1 cellular context compared by ENCODE assay signal in the genomic region with DNA sequence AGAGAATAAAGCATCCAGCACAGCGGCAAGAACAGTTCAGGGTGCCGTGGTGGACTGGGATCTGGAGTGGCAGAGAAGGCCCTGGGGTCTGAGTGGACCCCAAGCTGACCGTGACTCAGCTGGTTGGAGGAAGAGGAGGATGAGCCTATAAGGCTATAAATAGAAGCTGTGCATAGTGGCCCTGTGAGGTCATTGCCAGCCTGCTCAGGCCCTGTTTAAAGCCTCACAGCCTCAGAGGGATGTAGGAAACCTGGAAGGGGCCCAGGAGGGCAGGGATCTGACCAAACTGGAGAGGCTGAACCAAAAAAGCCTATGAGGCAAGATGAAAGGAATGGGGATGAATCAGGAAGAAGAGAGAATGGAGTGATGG.
A peak's percentile ranks its signal among the peaks of the same experiment; 100 is the strongest.
TF ChIP-seq lines count a peak whose summit lies in the region.

No MANE protein-coding gene starts in this region.

TF ChIP-seq in K562, 482 proteins besides CTCF, POLR2A, EP300 and RAD21 (continued from another document and continues in another):
- TF ChIP-seq, protein P1, sequence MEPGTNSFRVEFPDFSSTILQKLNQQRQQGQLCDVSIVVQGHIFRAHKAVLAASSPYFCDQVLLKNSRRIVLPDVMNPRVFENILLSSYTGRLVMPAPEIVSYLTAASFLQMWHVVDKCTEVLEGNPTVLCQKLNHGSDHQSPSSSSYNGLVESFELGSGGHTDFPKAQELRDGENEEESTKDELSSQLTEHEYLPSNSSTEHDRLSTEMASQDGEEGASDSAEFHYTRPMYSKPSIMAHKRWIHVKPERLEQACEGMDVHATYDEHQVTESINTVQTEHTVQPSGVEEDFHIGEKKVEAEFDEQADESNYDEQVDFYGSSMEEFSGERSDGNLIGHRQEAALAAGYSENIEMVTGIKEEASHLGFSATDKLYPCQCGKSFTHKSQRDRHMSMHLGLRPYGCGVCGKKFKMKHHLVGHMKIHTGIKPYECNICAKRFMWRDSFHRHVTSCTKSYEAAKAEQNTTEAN (CRISPR knock-in tag; IDR thresholded peaks at IDR 0.05): no peak
- TF ChIP-seq, protein P2, sequence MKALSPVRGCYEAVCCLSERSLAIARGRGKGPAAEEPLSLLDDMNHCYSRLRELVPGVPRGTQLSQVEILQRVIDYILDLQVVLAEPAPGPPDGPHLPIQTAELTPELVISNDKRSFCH (CRISPR knock-in tag; IDR thresholded peaks at IDR 0.05): no peak
- TF ChIP-seq, protein P2 (tag; IDR thresholded peaks at IDR 0.05): no peak
- no peak for TF ChIP-seq ELF2 (CRISPR knock-in tag; IDR thresholded peaks at IDR 0.05)
- no peak for TF ChIP-seq SIN3B (IDR thresholded peaks at IDR 0.05; ENCODE audit: low read depth)
- TF ChIP-seq KLF6 (CRISPR knock-in tag; IDR thresholded peaks at IDR 0.05; ENCODE audit: borderline replicate concordance): no peak
- TF ChIP-seq, protein P3, sequence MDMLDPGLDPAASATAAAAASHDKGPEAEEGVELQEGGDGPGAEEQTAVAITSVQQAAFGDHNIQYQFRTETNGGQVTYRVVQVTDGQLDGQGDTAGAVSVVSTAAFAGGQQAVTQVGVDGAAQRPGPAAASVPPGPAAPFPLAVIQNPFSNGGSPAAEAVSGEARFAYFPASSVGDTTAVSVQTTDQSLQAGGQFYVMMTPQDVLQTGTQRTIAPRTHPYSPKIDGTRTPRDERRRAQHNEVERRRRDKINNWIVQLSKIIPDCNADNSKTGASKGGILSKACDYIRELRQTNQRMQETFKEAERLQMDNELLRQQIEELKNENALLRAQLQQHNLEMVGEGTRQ (CRISPR knock-in tag; IDR thresholded peaks at IDR 0.05): no peak
- TF ChIP-seq C11orf30 (IDR thresholded peaks at IDR 0.05; ENCODE audit: low read depth): peak; percentile 63
- TF ChIP-seq, protein P4, sequence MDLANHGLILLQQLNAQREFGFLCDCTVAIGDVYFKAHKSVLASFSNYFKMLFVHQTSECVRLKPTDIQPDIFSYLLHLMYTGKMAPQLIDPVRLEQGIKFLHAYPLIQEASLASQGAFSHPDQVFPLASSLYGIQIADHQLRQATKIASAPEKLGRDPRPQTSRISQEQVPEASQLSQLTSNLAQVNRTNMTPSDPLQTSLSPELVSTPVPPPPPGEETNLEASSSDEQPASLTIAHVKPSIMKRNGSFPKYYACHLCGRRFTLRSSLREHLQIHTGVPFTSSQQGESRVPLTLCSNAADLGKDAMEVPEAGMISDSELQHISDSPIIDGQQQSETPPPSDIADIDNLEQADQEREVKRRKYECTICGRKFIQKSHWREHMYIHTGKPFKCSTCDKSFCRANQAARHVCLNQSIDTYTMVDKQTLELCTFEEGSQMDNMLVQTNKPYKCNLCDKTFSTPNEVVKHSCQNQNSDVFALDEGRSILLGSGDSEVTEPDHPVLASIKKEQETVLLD (IDR thresholded peaks at IDR 0.05): no peak
- TF ChIP-seq, protein P5, sequence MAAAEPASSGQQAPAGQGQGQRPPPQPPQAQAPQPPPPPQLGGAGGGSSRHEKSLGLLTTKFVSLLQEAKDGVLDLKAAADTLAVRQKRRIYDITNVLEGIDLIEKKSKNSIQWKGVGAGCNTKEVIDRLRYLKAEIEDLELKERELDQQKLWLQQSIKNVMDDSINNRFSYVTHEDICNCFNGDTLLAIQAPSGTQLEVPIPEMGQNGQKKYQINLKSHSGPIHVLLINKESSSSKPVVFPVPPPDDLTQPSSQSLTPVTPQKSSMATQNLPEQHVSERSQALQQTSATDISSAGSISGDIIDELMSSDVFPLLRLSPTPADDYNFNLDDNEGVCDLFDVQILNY (CRISPR knock-in tag; IDR thresholded peaks at IDR 0.05): no peak
- no peak for TF ChIP-seq MTA2 (IDR thresholded peaks at IDR 0.05; ENCODE audit: low read depth)
- TF ChIP-seq PURB (CRISPR knock-in tag; IDR thresholded peaks at IDR 0.05; ENCODE audit: low read depth): no peak
- TF ChIP-seq SMAD3 (CRISPR knock-in tag; conservative IDR thresholded peaks at IDR 0.05): no peak
- TF ChIP-seq ATF1 (CRISPR knock-in tag; IDR thresholded peaks at IDR 0.05): no peak
- TF ChIP-seq ATF1 (tag; IDR thresholded peaks at IDR 0.05): no peak
- TF ChIP-seq, protein P6, sequence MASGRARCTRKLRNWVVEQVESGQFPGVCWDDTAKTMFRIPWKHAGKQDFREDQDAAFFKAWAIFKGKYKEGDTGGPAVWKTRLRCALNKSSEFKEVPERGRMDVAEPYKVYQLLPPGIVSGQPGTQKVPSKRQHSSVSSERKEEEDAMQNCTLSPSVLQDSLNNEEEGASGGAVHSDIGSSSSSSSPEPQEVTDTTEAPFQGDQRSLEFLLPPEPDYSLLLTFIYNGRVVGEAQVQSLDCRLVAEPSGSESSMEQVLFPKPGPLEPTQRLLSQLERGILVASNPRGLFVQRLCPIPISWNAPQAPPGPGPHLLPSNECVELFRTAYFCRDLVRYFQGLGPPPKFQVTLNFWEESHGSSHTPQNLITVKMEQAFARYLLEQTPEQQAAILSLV (tag; IDR thresholded peaks at IDR 0.05): no peak
- TF ChIP-seq, protein P7, sequence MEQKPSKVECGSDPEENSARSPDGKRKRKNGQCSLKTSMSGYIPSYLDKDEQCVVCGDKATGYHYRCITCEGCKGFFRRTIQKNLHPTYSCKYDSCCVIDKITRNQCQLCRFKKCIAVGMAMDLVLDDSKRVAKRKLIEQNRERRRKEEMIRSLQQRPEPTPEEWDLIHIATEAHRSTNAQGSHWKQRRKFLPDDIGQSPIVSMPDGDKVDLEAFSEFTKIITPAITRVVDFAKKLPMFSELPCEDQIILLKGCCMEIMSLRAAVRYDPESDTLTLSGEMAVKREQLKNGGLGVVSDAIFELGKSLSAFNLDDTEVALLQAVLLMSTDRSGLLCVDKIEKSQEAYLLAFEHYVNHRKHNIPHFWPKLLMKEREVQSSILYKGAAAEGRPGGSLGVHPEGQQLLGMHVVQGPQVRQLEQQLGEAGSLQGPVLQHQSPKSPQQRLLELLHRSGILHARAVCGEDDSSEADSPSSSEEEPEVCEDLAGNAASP (IDR thresholded peaks at IDR 0.05): no peak
- no peak for TF ChIP-seq RAD51 (IDR thresholded peaks at IDR 0.05; ENCODE audit: borderline replicate concordance, low read depth)
- TF ChIP-seq ZNF696 (CRISPR knock-in tag; conservative IDR thresholded peaks at IDR 0.05): no peak
- no peak for TF ChIP-seq TEAD2 (tag; IDR thresholded peaks at IDR 0.05)
- TF ChIP-seq ZNF707 (CRISPR knock-in tag; conservative IDR thresholded peaks at IDR 0.05): no peak
- TF ChIP-seq ZNF316 (IDR thresholded peaks at IDR 0.05): peak; percentile 44
- no peak for TF ChIP-seq JUND (IDR thresholded peaks at IDR 0.05; ENCODE audit: borderline replicate concordance, low read depth, low read length)
- TF ChIP-seq JUND (tag; IDR thresholded peaks at IDR 0.05; ENCODE audit: borderline replicate concordance, low read depth, low read length): no peak
- no peak for TF ChIP-seq RB1 (IDR thresholded peaks at IDR 0.05; ENCODE audit: low read depth)
- TF ChIP-seq FOXA1 (IDR thresholded peaks at IDR 0.05; ENCODE audit: borderline replicate concordance): no peak
- TF ChIP-seq FOXJ3 (CRISPR knock-in tag; IDR thresholded peaks at IDR 0.05): no peak
- peak; percentile 68 for TF ChIP-seq ZBTB7A (IDR thresholded peaks at IDR 0.05; ENCODE audit: borderline replicate concordance, control insufficient read depth, low read depth, low read length)
- TF ChIP-seq, protein P8, sequence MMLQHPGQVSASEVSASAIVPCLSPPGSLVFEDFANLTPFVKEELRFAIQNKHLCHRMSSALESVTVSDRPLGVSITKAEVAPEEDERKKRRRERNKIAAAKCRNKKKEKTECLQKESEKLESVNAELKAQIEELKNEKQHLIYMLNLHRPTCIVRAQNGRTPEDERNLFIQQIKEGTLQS (IDR thresholded peaks at IDR 0.05): peak; percentile 62
- TF ChIP-seq, protein P8 (CRISPR knock-in tag; conservative IDR thresholded peaks at IDR 0.05): no peak
- no peak for TF ChIP-seq DMBX1 (CRISPR knock-in tag; IDR thresholded peaks at IDR 0.05; ENCODE audit: borderline replicate concordance)
- no peak for TF ChIP-seq BDP1 (IDR thresholded peaks at IDR 0.05; ENCODE audit: insufficient read depth, insufficient read length)
- TF ChIP-seq ZNF232 (CRISPR knock-in tag; IDR thresholded peaks at IDR 0.05): no peak
- TF ChIP-seq ARID1B (IDR thresholded peaks at IDR 0.05): peak; percentile 11; the same call in 1 of the 2 replicates
- TF ChIP-seq SPI1 (IDR thresholded peaks at IDR 0.05; ENCODE audit: borderline replicate concordance, low read depth, low read length): no peak
- no peak for TF ChIP-seq CBX2 (IDR thresholded peaks at IDR 0.05; ENCODE audit: insufficient read depth, low read length, poor library complexity, severe bottlenecking)
- TF ChIP-seq, protein P9, sequence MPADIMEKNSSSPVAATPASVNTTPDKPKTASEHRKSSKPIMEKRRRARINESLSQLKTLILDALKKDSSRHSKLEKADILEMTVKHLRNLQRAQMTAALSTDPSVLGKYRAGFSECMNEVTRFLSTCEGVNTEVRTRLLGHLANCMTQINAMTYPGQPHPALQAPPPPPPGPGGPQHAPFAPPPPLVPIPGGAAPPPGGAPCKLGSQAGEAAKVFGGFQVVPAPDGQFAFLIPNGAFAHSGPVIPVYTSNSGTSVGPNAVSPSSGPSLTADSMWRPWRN (IDR thresholded peaks at IDR 0.05; ENCODE audit: low read depth): no peak
- TF ChIP-seq ATF7 (IDR thresholded peaks at IDR 0.05): peak; percentile 46; the same call in 1 of the 2 replicates
- TF ChIP-seq HNRNPUL1 (IDR thresholded peaks at IDR 0.05; ENCODE audit: low read length): no peak
- TF ChIP-seq NFE2L1 (tag; IDR thresholded peaks at IDR 0.05; ENCODE audit: borderline replicate concordance, low read depth): 0 out of 2 replicates have a peak, but pooled peaks have one; percentile 11
- TF ChIP-seq KLF10 (CRISPR knock-in tag; IDR thresholded peaks at IDR 0.05): no peak
- TF ChIP-seq E2F3 (CRISPR knock-in tag; IDR thresholded peaks at IDR 0.05): no peak
- TF ChIP-seq DPF2 (IDR thresholded peaks at IDR 0.05): 0 out of 2 replicates have a peak, but pooled peaks have one; percentile 6
- no peak for TF ChIP-seq CAMTA2 (CRISPR knock-in tag; conservative IDR thresholded peaks at IDR 0.05)
- TF ChIP-seq FOSL1 (tag; conservative IDR thresholded peaks at IDR 0.05): no peak
- no peak for TF ChIP-seq MCM5 (IDR thresholded peaks at IDR 0.05; ENCODE audit: low read depth)
- TF ChIP-seq, protein P10, sequence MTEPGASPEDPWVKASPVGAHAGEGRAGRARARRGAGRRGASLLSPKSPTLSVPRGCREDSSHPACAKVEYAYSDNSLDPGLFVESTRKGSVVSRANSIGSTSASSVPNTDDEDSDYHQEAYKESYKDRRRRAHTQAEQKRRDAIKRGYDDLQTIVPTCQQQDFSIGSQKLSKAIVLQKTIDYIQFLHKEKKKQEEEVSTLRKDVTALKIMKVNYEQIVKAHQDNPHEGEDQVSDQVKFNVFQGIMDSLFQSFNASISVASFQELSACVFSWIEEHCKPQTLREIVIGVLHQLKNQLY (CRISPR knock-in tag; conservative IDR thresholded peaks at IDR 0.05): no peak
- TF ChIP-seq, protein P11, sequence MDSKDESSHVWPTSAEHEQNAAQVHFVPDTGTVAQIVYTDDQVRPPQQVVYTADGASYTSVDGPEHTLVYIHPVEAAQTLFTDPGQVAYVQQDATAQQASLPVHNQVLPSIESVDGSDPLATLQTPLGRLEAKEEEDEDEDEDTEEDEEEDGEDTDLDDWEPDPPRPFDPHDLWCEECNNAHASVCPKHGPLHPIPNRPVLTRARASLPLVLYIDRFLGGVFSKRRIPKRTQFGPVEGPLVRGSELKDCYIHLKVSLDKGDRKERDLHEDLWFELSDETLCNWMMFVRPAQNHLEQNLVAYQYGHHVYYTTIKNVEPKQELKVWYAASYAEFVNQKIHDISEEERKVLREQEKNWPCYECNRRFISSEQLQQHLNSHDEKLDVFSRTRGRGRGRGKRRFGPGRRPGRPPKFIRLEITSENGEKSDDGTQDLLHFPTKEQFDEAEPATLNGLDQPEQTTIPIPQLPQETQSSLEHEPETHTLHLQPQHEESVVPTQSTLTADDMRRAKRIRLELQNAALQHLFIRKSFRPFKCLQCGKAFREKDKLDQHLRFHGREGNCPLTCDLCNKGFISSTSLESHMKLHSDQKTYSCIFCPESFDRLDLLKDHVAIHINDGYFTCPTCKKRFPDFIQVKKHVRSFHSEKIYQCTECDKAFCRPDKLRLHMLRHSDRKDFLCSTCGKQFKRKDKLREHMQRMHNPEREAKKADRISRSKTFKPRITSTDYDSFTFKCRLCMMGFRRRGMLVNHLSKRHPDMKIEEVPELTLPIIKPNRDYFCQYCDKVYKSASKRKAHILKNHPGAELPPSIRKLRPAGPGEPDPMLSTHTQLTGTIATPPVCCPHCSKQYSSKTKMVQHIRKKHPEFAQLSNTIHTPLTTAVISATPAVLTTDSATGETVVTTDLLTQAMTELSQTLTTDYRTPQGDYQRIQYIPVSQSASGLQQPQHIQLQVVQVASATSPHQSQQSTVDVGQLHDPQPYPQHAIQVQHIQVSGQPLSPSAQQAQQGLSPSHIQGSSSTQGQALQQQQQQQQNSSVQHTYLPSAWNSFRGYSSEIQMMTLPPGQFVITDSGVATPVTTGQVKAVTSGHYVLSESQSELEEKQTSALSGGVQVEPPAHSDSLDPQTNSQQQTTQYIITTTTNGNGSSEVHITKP (IDR thresholded peaks at IDR 0.05; ENCODE audit: partially characterized antibody): no peak
- TF ChIP-seq ZNF408 (CRISPR knock-in tag; IDR thresholded peaks at IDR 0.05; ENCODE audit: low read depth): no peak
- no peak for TF ChIP-seq SMAD1 (IDR thresholded peaks at IDR 0.05; ENCODE audit: low read depth, low read length, partially characterized antibody)
- TF ChIP-seq, protein P12, sequence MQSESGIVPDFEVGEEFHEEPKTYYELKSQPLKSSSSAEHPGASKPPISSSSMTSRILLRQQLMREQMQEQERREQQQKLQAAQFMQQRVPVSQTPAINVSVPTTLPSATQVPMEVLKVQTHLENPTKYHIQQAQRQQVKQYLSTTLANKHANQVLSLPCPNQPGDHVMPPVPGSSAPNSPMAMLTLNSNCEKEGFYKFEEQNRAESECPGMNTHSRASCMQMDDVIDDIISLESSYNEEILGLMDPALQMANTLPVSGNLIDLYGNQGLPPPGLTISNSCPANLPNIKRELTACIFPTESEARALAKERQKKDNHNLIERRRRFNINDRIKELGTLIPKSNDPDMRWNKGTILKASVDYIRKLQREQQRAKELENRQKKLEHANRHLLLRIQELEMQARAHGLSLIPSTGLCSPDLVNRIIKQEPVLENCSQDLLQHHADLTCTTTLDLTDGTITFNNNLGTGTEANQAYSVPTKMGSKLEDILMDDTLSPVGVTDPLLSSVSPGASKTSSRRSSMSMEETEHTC (IDR thresholded peaks at IDR 0.05): no peak
- no peak for TF ChIP-seq GTF2F1 (IDR thresholded peaks at IDR 0.05; ENCODE audit: low read depth, low read length)
- TF ChIP-seq, protein P13, sequence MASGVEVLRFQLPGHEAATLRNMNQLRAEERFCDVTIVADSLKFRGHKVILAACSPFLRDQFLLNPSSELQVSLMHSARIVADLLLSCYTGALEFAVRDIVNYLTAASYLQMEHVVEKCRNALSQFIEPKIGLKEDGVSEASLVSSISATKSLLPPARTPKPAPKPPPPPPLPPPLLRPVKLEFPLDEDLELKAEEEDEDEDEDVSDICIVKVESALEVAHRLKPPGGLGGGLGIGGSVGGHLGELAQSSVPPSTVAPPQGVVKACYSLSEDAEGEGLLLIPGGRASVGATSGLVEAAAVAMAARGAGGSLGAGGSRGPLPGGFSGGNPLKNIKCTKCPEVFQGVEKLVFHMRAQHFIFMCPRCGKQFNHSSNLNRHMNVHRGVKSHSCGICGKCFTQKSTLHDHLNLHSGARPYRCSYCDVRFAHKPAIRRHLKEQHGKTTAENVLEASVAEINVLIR (CRISPR knock-in tag; IDR thresholded peaks at IDR 0.05): no peak
- no peak for TF ChIP-seq ZNF764 (CRISPR knock-in tag; IDR thresholded peaks at IDR 0.05; ENCODE audit: low read depth)
